ENCODE assay signal across 41 cellular contexts in genomic region chr9:110288503-110288902, GRCh38. TPM values are rescaled to one million over a fixed set of nuclear protein-coding genes. Genes with fewer than 3 reads are reported as not detected.
"Had no signal": no experiment of that assay in that cellular context is flagged by ENCODE, and none has a peak within 500 bp of the region (broad histone marks: within the 10 kb centered on the region; RNA-seq: fewer than 3 reads in every experiment).

No MANE protein-coding gene starts in this region.

- H3K27me3 Mint-ChIP-seq: activated naive CD8-positive, alpha-beta T cell treated with anti-CD3 and anti-CD28 coated beads for 36 hours; activated naive CD8-positive, alpha-beta T cell treated with anti-CD3 and anti-CD28 coated beads, Interleukin-2, amount 10 ng/mL, durations not matched to agents 7 days and 5 days; activated T-helper 17 cell treated with anti-CD3 and anti-CD28 coated beads, Interleukin-2, amount 50 U/mL, for 72 hours had no signal

- DNase-seq: activated effector memory CD4-positive, alpha-beta T cell treated with anti-CD3 and anti-CD28 coated beads, Interleukin-2, amount 50 U/mL, for 16 hours; activated effector memory CD4-positive, alpha-beta T cell treated with Interleukin-2 at 50 U/mL for 16 hours; activated gamma-delta T cell; activated gamma-delta T cell treated with Interleukin-2 at 50 U/mL for 16 hours; activated naive CD4-positive, alpha-beta T cell; activated naive CD4-positive, alpha-beta T cell treated with anti-CD3 and anti-CD28 coated beads for 36 hours; activated naive CD4-positive, alpha-beta T cell treated with anti-CD3 and anti-CD28 coated beads, Interleukin-2, amount 10 ng/mL, durations not matched to agents 7 days and 5 days; activated naive CD4-positive, alpha-beta T cell treated with anti-CD3 and anti-CD28 coated beads, Interleukin-2, amount 50 U/mL, for 16 hours; activated naive CD4-positive, alpha-beta T cell treated with Interleukin-2 at 50 U/mL for 16 hours; activated naive CD8-positive, alpha-beta T cell treated with anti-CD3 and anti-CD28 coated beads for 36 hours; activated naive CD8-positive, alpha-beta T cell treated with anti-CD3 and anti-CD28 coated beads, Interleukin-2, amount 10 ng/mL, durations not matched to agents 7 days and 5 days; activated naive CD8-positive, alpha-beta T cell treated with anti-CD3 and anti-CD28 coated beads, Interleukin-2, amount 50 U/mL, for 24 hours; activated T-cell treated with anti-CD3 and anti-CD28 coated beads, Interleukin-2, amount 50 U/mL, for 1 hour; activated T-cell treated with anti-CD3 and anti-CD28 coated beads, Interleukin-2, amount 50 U/mL, for 4 hours; activated T-cell treated with anti-CD3 and anti-CD28 coated beads, Interleukin-2, amount 50 U/mL, for 48 hours; activated T-cell treated with anti-CD3 and anti-CD28 coated beads, Interleukin-2, amount 50 U/mL, for 72 hours; adrenal gland; amniotic stem cell; amygdala; anterior cingulate cortex; aorta; brain microvascular endothelial cell; central memory CD4-positive, alpha-beta T cell; cerebellar nuclear complex had no signal

- H3K4me3 ChIP-seq: adrenal gland, ascending aorta, breast epithelium, cardiac muscle cell had no signal

- FAIRE-seq: astrocyte, bronchial epithelial cell had no signal

- H3K4me1 ChIP-seq: adrenal gland, ascending aorta, breast epithelium had no signal

- ATAC-seq: activated naive CD4-positive, alpha-beta T cell treated with anti-CD3 and anti-CD28 coated beads, Interleukin-2, amount 50 U/mL, for 72 hours; activated naive CD8-positive, alpha-beta T cell treated with anti-CD3 and anti-CD28 coated beads, Interleukin-2, amount 50 U/mL, for 24 hours; activated T-cell treated with anti-CD3 and anti-CD28 coated beads, Interleukin-2, amount 50 U/mL, for 4 hours; activated T-cell treated with anti-CD3 and anti-CD28 coated beads, Interleukin-2, amount 50 U/mL, for 72 hours; activated T-helper 17 cell treated with anti-CD3 and anti-CD28 coated beads, Interleukin-2, amount 50 U/mL, for 72 hours had no signal

- H3K9me3 ChIP-seq: adrenal gland, ascending aorta, breast epithelium had no signal

- H3K27me3 ChIP-seq: adrenal gland, ascending aorta, brain microvascular endothelial cell, breast epithelium, cardiac muscle cell had no signal

- H3K27ac Mint-ChIP-seq: activated naive CD4-positive, alpha-beta T cell treated with anti-CD3 and anti-CD28 coated beads for 36 hours; activated naive CD4-positive, alpha-beta T cell treated with anti-CD3 and anti-CD28 coated beads, Interleukin-2, amount 10 ng/mL, durations not matched to agents 7 days and 5 days; activated naive CD4-positive, alpha-beta T cell treated with anti-CD3 and anti-CD28 coated beads, Interleukin-2, amount 50 U/mL, for 24 hours; activated naive CD4-positive, alpha-beta T cell treated with anti-CD3 and anti-CD28 coated beads, Interleukin-2, amount 50 U/mL, for 72 hours; activated naive CD8-positive, alpha-beta T cell; activated naive CD8-positive, alpha-beta T cell treated with anti-CD3 and anti-CD28 coated beads for 36 hours; activated naive CD8-positive, alpha-beta T cell treated with anti-CD3 and anti-CD28 coated beads, Interleukin-2, amount 10 ng/mL, durations not matched to agents 7 days and 5 days; activated naive CD8-positive, alpha-beta T cell treated with anti-CD3 and anti-CD28 coated beads, Interleukin-2, amount 50 U/mL, for 24 hours; activated T-cell treated with anti-CD3 and anti-CD28 coated beads, Interleukin-2, amount 50 U/mL, for 72 hours; activated T-helper 1 cell treated with anti-CD3 and anti-CD28 coated beads, Interleukin-12 subunit alpha, Interleukin-12 subunit beta, Interleukin-2, Interleukin-4 antibody, amounts not matched to agents 30 ng/mL and 10 ng/mL and 1 ng/mL, durations not matched to agents 14 hours and 24 hours and 36 hours; activated T-helper 17 cell treated with anti-CD3 and anti-CD28 coated beads, Interleukin-2, amount 50 U/mL, for 72 hours; activated T-helper 2 cell treated with anti-CD3 and anti-CD28 coated beads, Interferon-gamma antibody, Interleukin-2, Interleukin-4, amounts not matched to agents 10 μg/mL and 5 μg/mL and 100 μg/mL, durations not matched to agents 14 hours and 24 hours and 36 hours; brain had no signal

- H3K4me1 Mint-ChIP-seq: activated naive CD4-positive, alpha-beta T cell treated with anti-CD3 and anti-CD28 coated beads, Interleukin-2, amount 10 ng/mL, durations not matched to agents 7 days and 5 days; activated naive CD4-positive, alpha-beta T cell treated with anti-CD3 and anti-CD28 coated beads, Interleukin-2, amount 50 U/mL, for 24 hours; activated naive CD8-positive, alpha-beta T cell treated with anti-CD3 and anti-CD28 coated beads for 36 hours; activated naive CD8-positive, alpha-beta T cell treated with anti-CD3 and anti-CD28 coated beads, Interleukin-2, amount 10 ng/mL, durations not matched to agents 7 days and 5 days; activated naive CD8-positive, alpha-beta T cell treated with anti-CD3 and anti-CD28 coated beads, Interleukin-2, amount 50 U/mL, for 24 hours; activated T-helper 17 cell treated with anti-CD3 and anti-CD28 coated beads, Interleukin-2, amount 50 U/mL, for 72 hours; brain; central memory CD8-positive, alpha-beta T cell had no signal

- H3K9me3 Mint-ChIP-seq: activated naive CD4-positive, alpha-beta T cell treated with anti-CD3 and anti-CD28 coated beads, Interleukin-2, amount 50 U/mL, for 24 hours; activated naive CD4-positive, alpha-beta T cell treated with anti-CD3 and anti-CD28 coated beads, Interleukin-2, amount 50 U/mL, for 72 hours; activated naive CD8-positive, alpha-beta T cell treated with anti-CD3 and anti-CD28 coated beads for 36 hours; activated naive CD8-positive, alpha-beta T cell treated with anti-CD3 and anti-CD28 coated beads, Interleukin-2, amount 10 ng/mL, durations not matched to agents 7 days and 5 days; activated naive CD8-positive, alpha-beta T cell treated with anti-CD3 and anti-CD28 coated beads, Interleukin-2, amount 50 U/mL, for 24 hours; activated T-cell treated with anti-CD3 and anti-CD28 coated beads, Interleukin-2, amount 50 U/mL, for 4 hours; activated T-cell treated with anti-CD3 and anti-CD28 coated beads, Interleukin-2, amount 50 U/mL, for 72 hours; activated T-helper 17 cell treated with anti-CD3 and anti-CD28 coated beads, Interleukin-2, amount 50 U/mL, for 72 hours; activated T-helper 2 cell treated with anti-CD3 and anti-CD28 coated beads, Interferon-gamma antibody, Interleukin-2, Interleukin-4, amounts not matched to agents 10 μg/mL and 5 μg/mL and 100 μg/mL, durations not matched to agents 14 hours and 24 hours and 36 hours; central memory CD8-positive, alpha-beta T cell had no signal

- H3K36me3 Mint-ChIP-seq: activated naive CD4-positive, alpha-beta T cell treated with anti-CD3 and anti-CD28 coated beads, Interleukin-2, amount 10 ng/mL, durations not matched to agents 7 days and 5 days; activated naive CD4-positive, alpha-beta T cell treated with anti-CD3 and anti-CD28 coated beads, Interleukin-2, amount 50 U/mL, for 24 hours; activated naive CD4-positive, alpha-beta T cell treated with anti-CD3 and anti-CD28 coated beads, Interleukin-2, amount 50 U/mL, for 72 hours; activated naive CD8-positive, alpha-beta T cell; activated naive CD8-positive, alpha-beta T cell treated with anti-CD3 and anti-CD28 coated beads for 36 hours; activated naive CD8-positive, alpha-beta T cell treated with anti-CD3 and anti-CD28 coated beads, Interleukin-2, amount 10 ng/mL, durations not matched to agents 7 days and 5 days; brain had no signal

- H3K4me3 Mint-ChIP-seq: activated naive CD4-positive, alpha-beta T cell treated with anti-CD3 and anti-CD28 coated beads for 36 hours; activated naive CD4-positive, alpha-beta T cell treated with anti-CD3 and anti-CD28 coated beads, Interleukin-2, amount 10 ng/mL, durations not matched to agents 7 days and 5 days; activated naive CD4-positive, alpha-beta T cell treated with anti-CD3 and anti-CD28 coated beads, Interleukin-2, amount 50 U/mL, for 24 hours; activated naive CD8-positive, alpha-beta T cell; activated naive CD8-positive, alpha-beta T cell treated with anti-CD3 and anti-CD28 coated beads for 36 hours; activated naive CD8-positive, alpha-beta T cell treated with anti-CD3 and anti-CD28 coated beads, Interleukin-2, amount 10 ng/mL, durations not matched to agents 7 days and 5 days; activated naive CD8-positive, alpha-beta T cell treated with anti-CD3 and anti-CD28 coated beads, Interleukin-2, amount 50 U/mL, for 24 hours; activated T-cell treated with anti-CD3 and anti-CD28 coated beads, Interleukin-2, amount 50 U/mL, for 4 hours; activated T-cell treated with anti-CD3 and anti-CD28 coated beads, Interleukin-2, amount 50 U/mL, for 72 hours; activated T-helper 1 cell treated with anti-CD3 and anti-CD28 coated beads, Interleukin-12 subunit alpha, Interleukin-12 subunit beta, Interleukin-2, Interleukin-4 antibody, amounts not matched to agents 30 ng/mL and 10 ng/mL and 1 ng/mL, durations not matched to agents 14 hours and 24 hours and 36 hours; activated T-helper 17 cell treated with anti-CD3 and anti-CD28 coated beads, Interleukin-2, amount 50 U/mL, for 72 hours; brain; central memory CD8-positive, alpha-beta T cell had no signal

- H3K36me3 ChIP-seq: adrenal gland, ascending aorta, brain microvascular endothelial cell, breast epithelium, cardiac muscle cell had no signal

- H3K27ac ChIP-seq: adrenal gland, ascending aorta, brain microvascular endothelial cell, breast epithelium, cardiac muscle cell had no signal

RNA-seq across cellular contexts. Expression of gene TXNDC8, which starts 49.2 kb away (rescaled TPM):
- total RNA-seq: activated naive CD4-positive, alpha-beta T cell treated with anti-CD3 and anti-CD28 coated beads for 36 hours; activated naive CD4-positive, alpha-beta T cell treated with anti-CD3 and anti-CD28 coated beads, Interleukin-2, amount 50 U/mL, for 72 hours; activated naive CD8-positive, alpha-beta T cell treated with anti-CD3 and anti-CD28 coated beads for 36 hours; activated naive CD8-positive, alpha-beta T cell treated with anti-CD3 and anti-CD28 coated beads, Interleukin-2, amount 10 ng/mL, durations not matched to agents 7 days and 5 days; activated T-cell treated with anti-CD3 and anti-CD28 coated beads, Interleukin-2, amount 50 U/mL, for 4 hours; activated T-cell treated with anti-CD3 and anti-CD28 coated beads, Interleukin-2, amount 50 U/mL, for 72 hours; activated T-helper 1 cell treated with anti-CD3 and anti-CD28 coated beads, Interleukin-12 subunit alpha, Interleukin-12 subunit beta, Interleukin-2, Interleukin-4 antibody, amounts not matched to agents 30 ng/mL and 10 ng/mL and 1 ng/mL, durations not matched to agents 14 hours and 24 hours and 36 hours; activated T-helper 17 cell treated with anti-CD3 and anti-CD28 coated beads, Interleukin-2, amount 50 U/mL, for 72 hours; activated T-helper 2 cell treated with anti-CD3 and anti-CD28 coated beads, Interferon-gamma antibody, Interleukin-2, Interleukin-4, amounts not matched to agents 10 μg/mL and 5 μg/mL and 100 μg/mL, durations not matched to agents 14 hours and 24 hours and 36 hours; adrenal gland; aorta; ascending aorta; astrocyte; breast epithelium; bronchial epithelial cell; cardiac muscle cell; cardiac septum; cerebellum; chondrocyte had no signal
- polyA plus RNA-seq: adipose tissue, adrenal gland, aorta, cardiac muscle cell had no signal
